ENCODE assay signal across 24 cellular contexts in genomic region chr17:66934040-66934439, GRCh38. TPM values are rescaled to one million over a fixed set of nuclear protein-coding genes. Genes with fewer than 3 reads are reported as not detected.
"Had no signal": no experiment of that assay in that cellular context is flagged by ENCODE, and none has a peak within 500 bp of the region (broad histone marks: within the 10 kb centered on the region; RNA-seq: fewer than 3 reads in every experiment).

No MANE protein-coding gene starts in this region.

- H3K36me3 ChIP-seq: SJSA1 had no signal

- H3K27ac ChIP-seq: KMS-11, RWPE1, SJSA1, SK-N-MC had no signal

- H3K27me3 ChIP-seq: SJSA1 had no signal

- ATAC-seq: K562, Panc1, Right ventricle myocardium inferior had no signal

- H3K4me3 ChIP-seq: K562, SJSA1, SK-N-MC had no signal

- FAIRE-seq: K562 had no signal

- H3K4me1 Mint-ChIP-seq: IgD-negative memory B cell had no signal

- H3K9ac ChIP-seq: KMS-11 had no signal

- H3K4me3 Mint-ChIP-seq: IgD-negative memory B cell had no signal

- DNase-seq: Kasumi-1, MM.1S, NCI-H1092 treated with DMSO at 0.1 percent for 48 hours, NCI-H1436, NCI-H187, NCI-H2029, NCI-H2081 treated with DMSO at 0.1 percent for 48 hours, NCI-H2171, NCI-H226, NCI-H446, NCI-H510A, NCI-H524 treated with DMSO at 0.1 percent for 48 hours, NCI-H69, NCI-H774, SIG-M5 had no signal

- H3K27ac Mint-ChIP-seq: IgD-negative memory B cell had no signal

- H3K36me3 Mint-ChIP-seq: IgD-negative memory B cell had no signal

RNA-seq across cellular contexts. Expression of gene CACNG4, which starts 30.5 kb away (rescaled TPM):
- total RNA-seq: HT1080, Right ventricle myocardium inferior had no signal
- polyA plus RNA-seq: IgD-negative memory B cell, K562 had no signal
